Comparison of ENCODE assay signal across 8 cellular contexts in genomic region chr13:24580315-24580714, GRCh38.
DNase-seq lines count a peak whose midpoint lies in the region; ATAC-seq, FAIRE-seq and TF ChIP-seq lines count a peak whose summit lies in the region.
"Not testable (repeated sequence)": the region's sequence is repeated elsewhere in the genome, so short reads cannot be mapped to it uniquely, and the experiment has no call there.

No MANE protein-coding gene starts in this region.

- H3K4me1 ChIP-seq in SJCRH30; K562 (replicated peaks in 1 of 2; ENCODE audit: control insufficient read depth in 2 of 2, insufficient read depth in 2 of 2, low read length in 2 of 2); lung (ENCODE audit: control insufficient read depth in 2 of 2, insufficient read depth in 2 of 2, low read length in 2 of 2): not testable (repeated sequence)

- not testable (repeated sequence) for H3K9me1 ChIP-seq in K562 (ENCODE audit: control insufficient read depth, insufficient read depth, low read length)

- not testable (repeated sequence) for H4K20me1 ChIP-seq in K562 (replicated peaks; ENCODE audit: control insufficient read depth, insufficient read depth, low read length)

- peak; percentile 13 to 40; a peak in 2 of 4 replicates for TF ChIP-seq RAD21 in K562 (CRISPR knock-in tag; conservative IDR thresholded peaks at IDR 0.05 in 1 of 2, IDR thresholded peaks at IDR 0.05 in 1 of 2)

- peaks cover 10% of the 10 kb centered on the region for H3K9me3 ChIP-seq in CD4-positive, alpha-beta T cell (ENCODE audit: control insufficient read depth, low read length)
- H3K9me3 ChIP-seq in SJCRH30 (replicated peaks); K562 (replicated peaks; ENCODE audit: control insufficient read depth, insufficient read depth, low read depth, low read length); lung (ENCODE audit: control insufficient read depth in 2 of 2, insufficient read depth in 1 of 2, low read length in 1 of 2): not testable (repeated sequence)

- DNase-seq in CD4-positive, alpha-beta T cell; GM13977 (ENCODE audit: low spot score); lung (ENCODE audit: low spot score): not testable (repeated sequence)
- DNase-seq in NCI-H1417 (lab: John Stamatoyannopoulos, UW) (peak; percentile 6 to 55 (median 10)), SJCRH30 (peak; percentile 47 to 57), K562 (ENCODE audit: extremely low read depth in 1 of 4, low spot score in 3 of 4) (peak in 1 of 4 experiments; percentile 1), fibroblast of the aortic adventitia (ENCODE audit: low read depth) (peak; percentile 35)
- peak; percentile 13 for DNase-seq in stimulated activated CD4-positive, alpha-beta T cell treated with anti-CD3 and anti-CD28 coated beads, Interleukin-4, amount 100 ng/mL, for 24 hours

- not testable (repeated sequence) for H3K9me3 Mint-ChIP-seq in CD4-positive, alpha-beta T cell

- not testable (repeated sequence) for H3K4me2 ChIP-seq in K562 (ENCODE audit: insufficient read depth, low read length)

- H3K79me2 ChIP-seq in K562 (ENCODE audit: control insufficient read depth, insufficient read depth, low read length), result not testable (repeated sequence)

- CTCF ChIA-PET in CD4-positive, alpha-beta T cell (lab: Charles Lee); K562 (lab: Yijun Ruan, JAX; ENCODE audit: low intra/inter-chr PET ratio): not testable (repeated sequence)

- H3K27ac Mint-ChIP-seq in CD4-positive, alpha-beta T cell, result not testable (repeated sequence)

- H3K36me3 Mint-ChIP-seq in CD4-positive, alpha-beta T cell (ENCODE audit: low read depth), result not testable (repeated sequence)

- not testable (repeated sequence) for H2AFZ ChIP-seq in K562 (ENCODE audit: low read depth, low read length)

- TF ChIP-seq CTCF in CD4-positive, alpha-beta T cell (IDR thresholded peaks at IDR 0.05), result peak; percentile 57
- TF ChIP-seq CTCF in GM13977 (IDR thresholded peaks at IDR 0.05; ENCODE audit: extremely low read depth, insufficient read depth, missing control alignments) (peak; percentile 37), K562 (IDR thresholded peaks at IDR 0.05 in 2 of 3, conservative IDR thresholded peaks at IDR 0.05 in 1 of 3; ENCODE audit: insufficient read depth in 2 of 3, low read depth in 1 of 3, low read length in 3 of 3) (peak; percentile 32 to 46 (median 36); a peak in 4 of 6 replicates), fibroblast of the aortic adventitia (IDR thresholded peaks at IDR 0.05; ENCODE audit: insufficient read depth, low read length) (peak; percentile 58), lung (IDR thresholded peaks at IDR 0.05; ENCODE audit: control extremely low read depth, extremely low read depth) (peak; percentile 26)

- not testable (repeated sequence) for TF ChIP-seq EP300 in K562 (IDR thresholded peaks at IDR 0.05; ENCODE audit: low read length)

- 0% methylated on average over 1 of the region's 1 CpG for WGBS in K562 (ENCODE audit: insufficient coverage, low coverage, missing lambda C conversion rate)
- 0% methylated on average over 1 of the region's 1 CpG for WGBS in lung, 2 donors

- not testable (repeated sequence) for H3K27ac ChIP-seq in CD4-positive, alpha-beta T cell (ENCODE audit: low read depth, low read length); SJCRH30; K562 (ENCODE audit: extremely low read depth, low read depth, low read length); lung (ENCODE audit: low read depth in 1 of 2, low read length in 1 of 2)

- intact Hi-C loops in CD4-positive, alpha-beta T cell (cut with DNase I, micrococcal nuclease), result loop anchor here (2.0 kb wide), 1 partner anchor 148 kb away; no protein-coding TSS in a partner anchor
- intact Hi-C loops in K562 (cut with micrococcal nuclease), result not testable (repeated sequence)

- H3K36me3 ChIP-seq in SJCRH30; K562 (ENCODE audit: control insufficient read depth, insufficient read depth, low read length); lung (ENCODE audit: control insufficient read depth in 2 of 2, insufficient read depth in 2 of 2, low read length in 2 of 2): not testable (repeated sequence)

- H3K4me3 ChIP-seq in SJCRH30 (peak overlapping the region; percentile 26), fibroblast of the aortic adventitia (ENCODE audit: low read depth, low read length) (peak overlapping the region; percentile 31)
- not testable (repeated sequence) for H3K4me3 ChIP-seq in K562, lung

- not testable (repeated sequence) for ATAC-seq in CD4-positive, alpha-beta T cell (ENCODE audit: poor library complexity); K562; lung (ENCODE audit: insufficient read depth, low FRiP score)

- not testable (repeated sequence) for H3K27me3 ChIP-seq in CD4-positive, alpha-beta T cell (ENCODE audit: control insufficient read depth, insufficient read depth, low read length); SJCRH30; K562 (ENCODE audit: control insufficient read depth in 2 of 2, insufficient read depth in 2 of 2, low read length in 2 of 2); lung (ENCODE audit: control insufficient read depth, insufficient read depth)

- H3K4me3 Mint-ChIP-seq in CD4-positive, alpha-beta T cell, result not testable (repeated sequence)

- POLR2A ChIA-PET in CD4-positive, alpha-beta T cell (lab: Charles Lee); K562 (lab: Yijun Ruan, JAX): not testable (repeated sequence)

- H3K9ac ChIP-seq in K562 (ENCODE audit: insufficient read depth in 1 of 2, low read depth in 2 of 2, low read length in 2 of 2), result not testable (repeated sequence)

- FAIRE-seq in K562 (lab: Jason Lieb, UNC), result peak; percentile 73

- TF ChIP-seq POLR2A in K562 (conservative IDR thresholded peaks at IDR 0.05), result not testable (repeated sequence)

- H3K4me1 Mint-ChIP-seq in CD4-positive, alpha-beta T cell (ENCODE audit: low read depth), result not testable (repeated sequence)

- in situ Hi-C loops in GM13977 (cut with MboI; ENCODE audit: low pct_unique_long_range_greater_than_20kb, low sequenced_read_pairs, unreplicated experiment), result not testable (repeated sequence)
- in situ Hi-C loops in K562 (cut with MboI), result loop anchor here (25.0 kb wide), 1 partner anchor 382 kb away; no protein-coding TSS in a partner anchor

- BruUV-seq in K562 (replicated peaks; lab: Mats Ljungman, UMichigan), result not testable (repeated sequence)

- peaks cover 13% of the 10 kb centered on the region for H3K27me3 Mint-ChIP-seq in CD4-positive, alpha-beta T cell
